ENCODE assay signal across 17 cellular contexts in genomic region chr11:41716862-41717261, GRCh38.
DNase-seq lines count a peak whose midpoint lies in the region; ATAC-seq and TF ChIP-seq lines count a peak whose summit lies in the region.
"Had no signal": no experiment of that assay in that cellular context is flagged by ENCODE, and none has a peak within 500 bp of the region (broad histone marks: within the 10 kb centered on the region; RNA-seq: fewer than 3 reads in every experiment).

No MANE protein-coding gene starts in this region.

- peaks cover 5% of the 10 kb centered on the region for H3K9me3 Mint-ChIP-seq in GM23338

- intact Hi-C loops in testis (cut with DNase I; ENCODE audit: low total_unique reads): no loop called here

- H3K36me3 Mint-ChIP-seq in GM23338 (ENCODE audit: low read depth): peaks cover 6% of the 10 kb centered on the region; the same call in 2 of the 3 replicates
- H3K36me3 Mint-ChIP-seq: CD14-positive monocyte; CD4-positive, alpha-beta memory T cell had no signal

- 33% methylated on average over 3 of the region's 3 CpGs for WGBS in SK-N-SH (ENCODE audit: low lambda C conversion rate)
- WGBS in testis, 2 donors: 58 to 63% methylated on average over 3 of the region's 3 CpGs

- H3K4me3 ChIP-seq in GM23338 (no peak overlapping the region), SK-N-SH (ENCODE audit: low read depth in 2 of 2, low read length in 1 of 2) (no peak overlapping the region; a peak in 1 of 4 replicates), testis (no peak overlapping the region)
- H3K4me3 ChIP-seq: BLaER1 had no signal

- H3K27ac ChIP-seq in GM23338 (ENCODE audit: low read depth) (no peak overlapping the region), SK-N-SH (ENCODE audit: low read depth in 2 of 2, low read length in 1 of 2) (peak overlapping the region in 1 of 2 experiments; percentile 93; a peak in 2 of 4 replicates), testis (no peak overlapping the region)
- H3K27ac ChIP-seq: BLaER1, HL-60 had no signal

- peaks cover 6% of the 10 kb centered on the region; the same call in 1 of the 2 replicates for H3K4me1 ChIP-seq in GM23338 (ENCODE audit: insufficient read depth)
- H3K4me1 ChIP-seq in SK-N-SH (ENCODE audit: control insufficient read depth in 1 of 2, insufficient read depth in 2 of 2, low read depth in 1 of 2, low read length in 1 of 2): peaks cover 0 to 3% of the 10 kb centered on the region in 2 experiments; a peak in 1 of 4 replicates
- H3K4me1 ChIP-seq in testis: no peaks in the 10 kb centered on the region
- H3K4me1 ChIP-seq: BLaER1 had no signal

- H3K4me3 Mint-ChIP-seq in GM23338: no peak overlapping the region
- H3K4me3 Mint-ChIP-seq: CD14-positive monocyte; CD4-positive, alpha-beta memory T cell; HFFc6 had no signal

- H3K27me3 ChIP-seq in GM23338 (ENCODE audit: insufficient read depth) (no peaks in the 10 kb centered on the region), SK-N-SH (ENCODE audit: insufficient read depth) (no peaks in the 10 kb centered on the region), testis (no peaks in the 10 kb centered on the region)
- H3K27me3 ChIP-seq: BLaER1 had no signal

- no peaks in the 10 kb centered on the region for H3K27me3 Mint-ChIP-seq in GM23338 (ENCODE audit: insufficient read depth, low read depth, poor library complexity)
- H3K27me3 Mint-ChIP-seq: CD4-positive, alpha-beta memory T cell had no signal

- ATAC-seq in GM23338 (no peak), HG02885 (IDR thresholded peaks at IDR 0.05; ENCODE audit: poor library complexity, unreplicated experiment) (no peak), HG03457 (IDR thresholded peaks at IDR 0.05; ENCODE audit: unreplicated experiment) (no peak)
- ATAC-seq: HCT116 had no signal

- peaks cover 39% of the 10 kb centered on the region for H3K4me1 Mint-ChIP-seq in GM23338
- H3K4me1 Mint-ChIP-seq: CD14-positive monocyte; CD4-positive, alpha-beta memory T cell had no signal

- no peak overlapping the region for H3K9ac ChIP-seq in SK-N-SH
- H3K9ac ChIP-seq: BLaER1 had no signal

- H3K36me3 ChIP-seq in GM23338 (ENCODE audit: insufficient read depth) (no peaks in the 10 kb centered on the region), SK-N-SH (replicated peaks in 1 of 2; ENCODE audit: control insufficient read depth in 1 of 2, insufficient read depth in 2 of 2, low read length in 1 of 2) (no peaks in the 10 kb centered on the region), testis (ENCODE audit: low read depth, missing control alignments) (no peaks in the 10 kb centered on the region)
- H3K36me3 ChIP-seq: BLaER1 had no signal

- TF ChIP-seq RAD21 in SK-N-SH (IDR thresholded peaks at IDR 0.05; ENCODE audit: low read length): 0 out of 2 replicates have a peak, but pooled peaks have one; percentile 1

- POLR2A ChIA-PET in SK-N-SH (lab: Yijun Ruan, JAX): interaction anchor here (0.6 kb wide), 1 partner anchor 185 kb away, joined by 3 read pairs; no protein-coding TSS in a partner anchor

- H3K79me2 ChIP-seq in GM23338 (replicated peaks; ENCODE audit: insufficient read depth) (no peaks in the 10 kb centered on the region), SK-N-SH (ENCODE audit: insufficient read depth) (no peaks in the 10 kb centered on the region)

- no peak overlapping the region for H3K4me2 ChIP-seq in GM23338
- no peak overlapping the region for H3K4me2 ChIP-seq in SK-N-SH
- H3K4me2 ChIP-seq: BLaER1 had no signal

- peak in 1 of 2 experiments; percentile 83; a peak in 2 of 4 replicates for TF ChIP-seq EP300 in SK-N-SH (IDR thresholded peaks at IDR 0.05; ENCODE audit: borderline replicate concordance in 1 of 2, low read depth in 1 of 2, low read length in 1 of 2)

- H4K20me1 ChIP-seq in GM23338 (replicated peaks; ENCODE audit: insufficient read depth): no peaks in the 10 kb centered on the region
- H4K20me1 ChIP-seq in SK-N-SH (ENCODE audit: insufficient read depth): no peaks in the 10 kb centered on the region
- H4K20me1 ChIP-seq: BLaER1 had no signal

- peaks cover 15% of the 10 kb centered on the region for H3K9me2 ChIP-seq in GM23338 (ENCODE audit: insufficient read depth)
- no peaks in the 10 kb centered on the region for H3K9me2 ChIP-seq in SK-N-SH

- DNase-seq in GM23338 (ENCODE audit: low spot score): no peak
- DNase-seq in NCI-H1105 treated with DMSO at 0.1 percent for 48 hours (lab: John Stamatoyannopoulos, UW): peak; percentile 51
- DNase-seq in SK-N-SH: peak; percentile 47
- DNase-seq in testis: peak; percentile 17
- no peak for DNase-seq in OCI-M1 (lab: John Stamatoyannopoulos, UW)
- DNase-seq: AML-193; Calu3; CD4-positive, alpha-beta memory T cell; DMS79 treated with DMSO at 0.1 percent for 48 hours; GF-D8; HFFc6 had no signal

- TF ChIP-seq CTCF in GM23338 (conservative IDR thresholded peaks at IDR 0.05; ENCODE audit: low read depth in 2 of 2) (no peak), SK-N-SH (IDR thresholded peaks at IDR 0.05) (no peak), testis (IDR thresholded peaks at IDR 0.05) (no peak)

- CTCF ChIA-PET in SK-N-SH (lab: Yijun Ruan, JAX): no interaction called here

- no peaks in the 10 kb centered on the region for H3K9me3 ChIP-seq in SK-N-SH
- H3K9me3 ChIP-seq in testis: no peaks in the 10 kb centered on the region
- H3K9me3 ChIP-seq: BLaER1 had no signal

- H3K27ac Mint-ChIP-seq in GM23338: no peak overlapping the region
- H3K27ac Mint-ChIP-seq: CD14-positive monocyte; CD4-positive, alpha-beta memory T cell; HFFc6 had no signal

- no peaks in the 10 kb centered on the region for H3F3A ChIP-seq in GM23338 (replicated peaks; ENCODE audit: low read depth)
- H3F3A ChIP-seq in SK-N-SH (replicated peaks; ENCODE audit: insufficient read depth): no peaks in the 10 kb centered on the region

- H2AFZ ChIP-seq in GM23338 (0 out of 2 replicates have a peak overlapping the region, but pooled peaks have one; percentile 33), SK-N-SH (ENCODE audit: low read depth) (no peak overlapping the region)

- TF ChIP-seq POLR2A in testis (IDR thresholded peaks at IDR 0.05): no peak

TF ChIP-seq in GM23338, 12 proteins besides CTCF, POLR2A, EP300 and RAD21 (continues in another document):
- TF ChIP-seq ETS1 (IDR thresholded peaks at IDR 0.05): no peak

TF ChIP-seq in SK-N-SH, 30 proteins besides CTCF, POLR2A, EP300 and RAD21 (continues in another document):
- TF ChIP-seq NRF1 (IDR thresholded peaks at IDR 0.05; ENCODE audit: low read depth, low read length) (peak; percentile 59; the same call in 1 of the 2 replicates), YY1 (IDR thresholded peaks at IDR 0.05; ENCODE audit: low read depth) (no peak), RXRA (IDR thresholded peaks at IDR 0.05; ENCODE audit: borderline replicate concordance, low read depth) (no peak), REST (IDR thresholded peaks at IDR 0.05; ENCODE audit: low read depth, low read length) (no peak), SIN3A (IDR thresholded peaks at IDR 0.05; ENCODE audit: borderline replicate concordance, low read depth, low read length) (no peak), IRF3 (IDR thresholded peaks at IDR 0.05; ENCODE audit: low read depth, low read length) (no peak), RCOR1 (IDR thresholded peaks at IDR 0.05; ENCODE audit: low read length) (peak; percentile 72), FOXJ3 (CRISPR knock-in tag; IDR thresholded peaks at IDR 0.05) (no peak), SMC3 (IDR thresholded peaks at IDR 0.05; ENCODE audit: low read depth, low read length) (no peak), EZH2phosphoT487 (IDR thresholded peaks at IDR 0.05; ENCODE audit: borderline replicate concordance, low read depth) (no peak), GABPA (IDR thresholded peaks at IDR 0.05; ENCODE audit: low read depth) (no peak), MXI1 (IDR thresholded peaks at IDR 0.05; ENCODE audit: low read depth, low read length) (no peak), PBX3 (IDR thresholded peaks at IDR 0.05) (no peak)

Comparison
In these comparisons a context has a peak if more than half of its experiments do, and no peak if none do; other contexts are left out.
1. DNase-seq: peak in NCI-H1105 treated with DMSO at 0.1 percent for 48 hours (single experiment), SK-N-SH (single experiment) and testis (single experiment); none in GM23338 (single experiment) and OCI-M1 (single experiment).